In the genomic region with DNA sequence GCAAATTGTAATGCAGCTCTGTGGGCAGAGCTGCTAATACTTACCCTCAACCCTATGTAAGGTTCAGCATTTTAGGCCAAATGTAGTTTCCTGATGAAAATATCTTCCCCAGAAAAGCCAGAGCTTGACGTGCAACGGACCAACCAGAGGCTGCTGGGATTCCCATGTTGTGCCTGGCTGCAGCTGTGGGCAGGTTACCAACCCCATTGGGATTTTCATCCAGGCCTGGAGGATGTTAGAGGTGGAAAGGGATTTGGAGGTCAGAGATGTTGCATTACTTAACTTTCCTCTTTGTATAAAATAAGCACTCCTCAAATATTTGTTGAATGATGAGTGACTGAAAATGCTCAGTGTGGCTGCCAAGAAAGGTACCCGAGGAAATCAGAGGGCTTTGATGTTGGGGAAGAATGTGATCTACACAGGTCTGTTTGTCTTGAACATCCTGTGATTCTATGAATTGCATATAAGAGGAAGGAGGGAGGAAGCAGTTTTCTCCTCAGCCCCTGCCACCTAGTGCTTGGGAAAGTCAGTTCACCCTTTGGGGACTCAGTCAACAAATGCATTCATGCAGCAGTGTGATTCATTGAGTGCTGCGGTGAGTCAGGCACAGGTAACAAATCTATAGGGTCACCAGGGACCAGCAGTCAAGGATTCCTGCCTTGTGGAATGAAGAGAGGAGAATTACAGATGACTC, we compare ENCODE assay signal across 9 cellular contexts.
DNase-seq lines count a peak whose midpoint lies in the region; ATAC-seq and TF ChIP-seq lines count a peak whose summit lies in the region.
"Had no signal": no experiment of that assay in that cellular context is flagged by ENCODE, and none has a peak within 500 bp of the region (broad histone marks: within the 10 kb centered on the region; RNA-seq: fewer than 3 reads in every experiment).

No MANE protein-coding gene starts in this region.

- H3K36me3 Mint-ChIP-seq in activated CD4-positive, alpha-beta T cell treated with anti-CD3 and anti-CD28 coated beads, Interleukin-2, amount 10 ng/mL, durations not matched to agents 24 days and 14 days (ENCODE audit: low read depth) = no peaks in the 10 kb centered on the region
- H3K36me3 Mint-ChIP-seq in osteocyte (ENCODE audit: unreplicated experiment) = no peaks in the 10 kb centered on the region

- intact Hi-C loops in activated CD4-positive, alpha-beta T cell treated with anti-CD3 and anti-CD28 coated beads, Interleukin-2, amount 10 ng/mL, durations not matched to agents 24 days and 14 days (cut with micrococcal nuclease) = no loop called here

- H3K4me3 ChIP-seq in coronary artery = no peak overlapping the region

- no peak for TF ChIP-seq CTCF in coronary artery (IDR thresholded peaks at IDR 0.05)
- TF ChIP-seq CTCF in osteocyte (IDR thresholded peaks at IDR 0.05) = peak; percentile 37

- H3K27ac ChIP-seq in coronary artery = no peak overlapping the region

- H3K4me1 Mint-ChIP-seq in activated CD4-positive, alpha-beta T cell treated with anti-CD3 and anti-CD28 coated beads, Interleukin-2, amount 10 ng/mL, durations not matched to agents 24 days and 14 days = peaks cover 6% of the 10 kb centered on the region
- H3K4me1 Mint-ChIP-seq in osteocyte (ENCODE audit: unreplicated experiment) = no peaks in the 10 kb centered on the region

- H3K4me3 Mint-ChIP-seq in activated CD4-positive, alpha-beta T cell treated with anti-CD3 and anti-CD28 coated beads, Interleukin-2, amount 10 ng/mL, durations not matched to agents 24 days and 14 days = no peak overlapping the region
- no peak overlapping the region for H3K4me3 Mint-ChIP-seq in osteocyte (ENCODE audit: unreplicated experiment)
- H3K4me3 Mint-ChIP-seq: effector memory CD8-positive, alpha-beta T cell had no signal

- H3K9me3 Mint-ChIP-seq in activated CD4-positive, alpha-beta T cell treated with anti-CD3 and anti-CD28 coated beads, Interleukin-2, amount 10 ng/mL, durations not matched to agents 24 days and 14 days = no peaks in the 10 kb centered on the region
- peaks cover under 1% of the 10 kb centered on the region for H3K9me3 Mint-ChIP-seq in osteocyte (ENCODE audit: unreplicated experiment)
- H3K9me3 Mint-ChIP-seq: effector memory CD8-positive, alpha-beta T cell had no signal

- no peaks in the 10 kb centered on the region for H3K27me3 Mint-ChIP-seq in activated CD4-positive, alpha-beta T cell treated with anti-CD3 and anti-CD28 coated beads, Interleukin-2, amount 10 ng/mL, durations not matched to agents 24 days and 14 days
- peaks cover 53% of the 10 kb centered on the region for H3K27me3 Mint-ChIP-seq in osteocyte (ENCODE audit: unreplicated experiment)

- H3K27ac Mint-ChIP-seq in activated CD4-positive, alpha-beta T cell treated with anti-CD3 and anti-CD28 coated beads, Interleukin-2, amount 10 ng/mL, durations not matched to agents 24 days and 14 days = no peak overlapping the region
- H3K27ac Mint-ChIP-seq in osteocyte (ENCODE audit: unreplicated experiment) = no peak overlapping the region
- H3K27ac Mint-ChIP-seq: effector memory CD8-positive, alpha-beta T cell had no signal

- ATAC-seq in HG03108 (IDR thresholded peaks at IDR 0.05; ENCODE audit: unreplicated experiment) = no peak
- no peak for ATAC-seq in HG03460 (IDR thresholded peaks at IDR 0.05; ENCODE audit: unreplicated experiment)
- ATAC-seq: effector memory CD8-positive, alpha-beta T cell had no signal

- peak; percentile 67 for DNase-seq in activated CD4-positive, alpha-beta T cell treated with anti-CD3 and anti-CD28 coated beads, Interleukin-2, amount 10 ng/mL, durations not matched to agents 24 days and 14 days
- no peak for DNase-seq in activated CD4-positive, alpha-beta T cell treated with anti-CD3 and anti-CD28 coated beads, Interleukin-2, amount 50 U/mL, for 4 hours
- peak; percentile 15 for DNase-seq in NCI-H1092 treated with DMSO at 0.1 percent for 48 hours (lab: John Stamatoyannopoulos, UW)
- peak; percentile 26 for DNase-seq in coronary artery (ENCODE audit: low spot score)
- DNase-seq in osteocyte (ENCODE audit: extremely low spot score, unreplicated experiment) = peak; percentile 63
- DNase-seq in dedifferentiated amniotic fluid mesenchymal stem cell (ENCODE audit: extremely low spot score) = no peak
- DNase-seq: effector memory CD8-positive, alpha-beta T cell had no signal

Comparison
In these comparisons a context has a peak if more than half of its experiments do, and no peak if none do; other contexts are left out.
1. DNase-seq: peak in activated CD4-positive, alpha-beta T cell treated with anti-CD3 and anti-CD28 coated beads, Interleukin-2, amount 10 ng/mL, durations not matched to agents 24 days and 14 days (single experiment), NCI-H1092 treated with DMSO at 0.1 percent for 48 hours (single experiment), coronary artery (single experiment) and osteocyte (single experiment); none in activated CD4-positive, alpha-beta T cell treated with anti-CD3 and anti-CD28 coated beads, Interleukin-2, amount 50 U/mL, for 4 hours (0 of 2) and dedifferentiated amniotic fluid mesenchymal stem cell (single experiment).